ENCODE assay signal across 8 cellular contexts in the genomic region with DNA sequence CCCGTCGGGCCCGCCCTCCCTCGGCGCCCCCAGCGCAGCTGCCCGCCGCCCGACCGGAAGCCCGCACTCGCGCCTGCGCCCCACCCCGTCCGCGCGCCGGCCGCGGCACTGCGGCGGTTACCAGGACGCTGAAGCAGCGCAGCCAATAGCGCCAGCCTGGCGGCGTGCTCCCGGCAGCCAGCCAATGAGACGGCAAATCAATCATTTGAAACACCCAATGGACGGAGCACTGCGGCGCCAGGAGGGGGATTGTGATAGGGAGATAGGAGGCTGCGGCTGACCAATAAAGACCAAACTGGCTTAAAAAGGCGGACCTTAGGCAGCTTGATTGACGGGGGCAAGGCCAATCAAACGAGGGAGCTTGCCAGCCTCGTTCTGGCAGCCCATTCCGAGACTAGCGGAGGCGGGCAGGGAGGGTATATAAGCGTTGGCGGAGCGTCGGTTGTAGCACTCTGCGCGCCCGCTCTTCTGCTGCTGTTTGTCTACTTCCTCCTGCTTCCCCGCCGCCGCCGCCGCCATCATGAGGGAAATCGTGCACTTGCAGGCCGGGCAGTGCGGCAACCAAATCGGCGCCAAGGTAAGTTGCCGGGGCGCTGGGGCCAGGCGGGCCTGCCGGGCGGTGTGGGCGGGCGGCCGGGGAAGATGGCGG. TPM values are rescaled to one million over a fixed set of nuclear protein-coding genes. Genes with fewer than 3 reads are reported as not detected.
DNase-seq lines count a peak whose midpoint lies in the region; ATAC-seq and TF ChIP-seq lines count a peak whose summit lies in the region.

A gene (plus strand): TSS at position 447 of the 649 bp plus-strand sequence. CDS start 74 bp downstream, at position 521.

- no peaks in the 10 kb centered on the region for H3K36me3 ChIP-seq in testis (ENCODE audit: low read depth, missing control alignments)

- peak within 1 kb of the TSS; percentile 88 to 90 for H3K4me3 ChIP-seq in testis

- no peaks in the 10 kb centered on the region for H3K27me3 Mint-ChIP-seq in activated naive CD8-positive, alpha-beta T cell

- peak within 1 kb of the TSS; percentile 93 for H3K4me3 Mint-ChIP-seq in activated naive CD8-positive, alpha-beta T cell

- ATAC-seq in HG02623 (IDR thresholded peaks at IDR 0.05; ENCODE audit: unreplicated experiment) (peak; percentile 72), omental fat pad (ENCODE audit: low FRiP score) (peak; percentile 86)

- H3K9me3 ChIP-seq in testis, result no peaks in the 10 kb centered on the region

- peak within 1 kb of the TSS; percentile 87 for H3K27ac Mint-ChIP-seq in activated naive CD8-positive, alpha-beta T cell

- CTCF ChIA-PET in GM10248 (lab: Yijun Ruan, JAX), result interaction anchor here (0.8 to 8.0 kb wide), 10 partner anchors 11 to 212 kb away, joined by 3 to 92 read pairs (median 4); a partner anchor contains a TSS

- H3K4me1 ChIP-seq in testis, result peaks cover 45% of the 10 kb centered on the region

- H3K36me3 Mint-ChIP-seq in activated naive CD8-positive, alpha-beta T cell, result peaks cover 4% of the 10 kb centered on the region

- TF ChIP-seq POLR2A in testis (IDR thresholded peaks at IDR 0.05), result peak; percentile 52

- H3K27ac ChIP-seq in testis, result peak within 1 kb of the TSS; percentile 80 to 94

- intact Hi-C loops in testis (cut with DNase I; ENCODE audit: low total_unique reads), result no loop called here

- H3K9me3 Mint-ChIP-seq in activated naive CD8-positive, alpha-beta T cell (ENCODE audit: low read depth), result no peaks in the 10 kb centered on the region

- H3K27me3 ChIP-seq in testis, result no peaks in the 10 kb centered on the region

- TF ChIP-seq CTCF in GM10248 (IDR thresholded peaks at IDR 0.05; ENCODE audit: control extremely low read depth, extremely low read depth, low read depth, missing control alignments) (no peak), omental fat pad (IDR thresholded peaks at IDR 0.05) (no peak), testis (IDR thresholded peaks at IDR 0.05) (peak in 1 of 3 experiments; percentile 10)

- peaks cover 20% of the 10 kb centered on the region for H3K4me1 Mint-ChIP-seq in activated naive CD8-positive, alpha-beta T cell (ENCODE audit: low read depth)

- 0% methylated on average over 24 to 60 of the region's 67 CpGs for WGBS in testis, 2 donors

- DNase-seq in GM10248 (ENCODE audit: extremely low spot score), result peak; percentile 99
- peak; percentile 98 for DNase-seq in NCI-H1105 (lab: John Stamatoyannopoulos, UW)
- peak; percentile 99 for DNase-seq in SKM-1 treated with dmso at 0.1 percent for 144 hours (lab: John Stamatoyannopoulos, UW; ENCODE audit: unreplicated experiment)
- peak; percentile 100 for DNase-seq in glomerular visceral epithelial cell (ENCODE audit: extremely low spot score)
- peak; percentile 86 for DNase-seq in omental fat pad (ENCODE audit: low spot score)
- peak; percentile 100 for DNase-seq in testis

- POLR2A ChIA-PET in GM10248 (lab: Yijun Ruan, JAX), result interaction anchor here (0.5 to 6.8 kb wide), 41 partner anchors 9 to 293 kb away, joined by 3 to 124 read pairs (median 5); a partner anchor contains a TSS

RNA-seq across cellular contexts. Expression of the gene that starts here (rescaled TPM):
- 100 to 1,000 TPM; 197 to 452 (median 288) TPM for total RNA-seq in omental fat pad
- total RNA-seq in testis, result 100 to 1,000 TPM; 856 to 940 TPM
- 1,777 TPM for polyA plus RNA-seq in testis (ENCODE audit: insufficient read depth, low read depth, low replicate concordance)

Comparison
In these comparisons a context has a peak if more than half of its experiments do, and no peak if none do; other contexts are left out.
1. Peak in every context shown above with its lines: DNase-seq, ATAC-seq, H3K4me3 ChIP-seq and H3K27ac ChIP-seq.